In genomic region chr4:110477836-110478235, GRCh38 we compare ENCODE assay signal across 27 cellular contexts. TPM values are rescaled to one million over a fixed set of nuclear protein-coding genes. Genes with fewer than 3 reads are reported as not detected.
DNase-seq lines count a peak whose midpoint lies in the region; ATAC-seq and TF ChIP-seq lines count a peak whose summit lies in the region.
"Had no signal": no experiment of that assay in that cellular context is flagged by ENCODE, and none has a peak within 500 bp of the region (broad histone marks: within the 10 kb centered on the region; RNA-seq: fewer than 3 reads in every experiment).

No MANE protein-coding gene starts in this region.

- TF ChIP-seq CTCF in left ventricle myocardium inferior (IDR thresholded peaks at IDR 0.05; ENCODE audit: borderline replicate concordance) (no peak), nephron (IDR thresholded peaks at IDR 0.05; ENCODE audit: unreplicated experiment in 3 of 3) (no peak), upper lobe of right lung (IDR thresholded peaks at IDR 0.05) (no peak), osteocyte (IDR thresholded peaks at IDR 0.05) (no peak)

- intact Hi-C loops in left ventricle myocardium inferior (cut with micrococcal nuclease), result no loop called here
- intact Hi-C loops in cardiac septum (cut with DNase I), result no loop called here
- intact Hi-C loops in upper lobe of right lung (cut with DNase I), result no loop called here

- H3K4me3 Mint-ChIP-seq in nephron (peak overlapping the region; percentile 86 to 90 (median 90)), osteocyte (ENCODE audit: unreplicated experiment) (no peak overlapping the region)
- H3K4me3 Mint-ChIP-seq: activated naive CD8-positive, alpha-beta T cell treated with anti-CD3 and anti-CD28 coated beads, Interleukin-2, amount 10 ng/mL, durations not matched to agents 7 days and 5 days; activated T-cell treated with anti-CD3 and anti-CD28 coated beads, Interleukin-2, amount 50 U/mL, for 4 hours; effector memory CD8-positive, alpha-beta T cell; memory B cell; stimulated activated naive B cell treated with anti-CD40 and anti-IgM and Interleukin-4, amounts not matched to agents 10 μg/mL and 1 μg/mL and 100 μg/mL, for 72 hours; T-helper 1 cell treated with Interleukin-12 subunit alpha and Interleukin-12 subunit beta and Interleukin-4 antibody, amounts not matched to agents 30 μg/mL and 1 μg/mL, for 36 hours had no signal

- H3K36me3 ChIP-seq in left ventricle myocardium inferior, result no peaks in the 10 kb centered on the region
- H3K36me3 ChIP-seq in endocrine pancreas (ENCODE audit: control insufficient read depth, insufficient read depth, low read length), result no peaks in the 10 kb centered on the region
- H3K36me3 ChIP-seq in upper lobe of right lung, result no peaks in the 10 kb centered on the region
- H3K36me3 ChIP-seq: esophagus muscularis mucosa had no signal

- H3K4me1 Mint-ChIP-seq in nephron (peaks cover 51% of the 10 kb centered on the region), osteocyte (ENCODE audit: unreplicated experiment) (peaks cover 22% of the 10 kb centered on the region)
- H3K4me1 Mint-ChIP-seq: activated naive CD8-positive, alpha-beta T cell treated with anti-CD3 and anti-CD28 coated beads, Interleukin-2, amount 10 ng/mL, durations not matched to agents 7 days and 5 days; memory B cell; stimulated activated naive B cell treated with anti-CD40 and anti-IgM and Interleukin-4, amounts not matched to agents 10 μg/mL and 1 μg/mL and 100 μg/mL, for 72 hours had no signal

- H3K36me3 Mint-ChIP-seq in nephron (ENCODE audit: low read depth) (peaks cover 4% of the 10 kb centered on the region), osteocyte (ENCODE audit: unreplicated experiment) (no peaks in the 10 kb centered on the region)
- H3K36me3 Mint-ChIP-seq: activated naive CD8-positive, alpha-beta T cell treated with anti-CD3 and anti-CD28 coated beads, Interleukin-2, amount 10 ng/mL, durations not matched to agents 7 days and 5 days; memory B cell; stimulated activated naive B cell treated with anti-CD40 and anti-IgM and Interleukin-4, amounts not matched to agents 10 μg/mL and 1 μg/mL and 100 μg/mL, for 72 hours had no signal

- H3K4me3 ChIP-seq in left ventricle myocardium inferior (peak overlapping the region; percentile 66), endocrine pancreas (ENCODE audit: control insufficient read depth, insufficient read depth, low read length) (peak overlapping the region; percentile 3), upper lobe of right lung (peak overlapping the region; percentile 44)

- H3K4me1 ChIP-seq in left ventricle myocardium inferior (peaks cover 9% of the 10 kb centered on the region), endocrine pancreas (ENCODE audit: control insufficient read depth, insufficient read depth, low read length) (peaks cover 3% of the 10 kb centered on the region), upper lobe of right lung (no peaks in the 10 kb centered on the region)

- H3K9me3 ChIP-seq in left ventricle myocardium inferior (replicated peaks) (no peaks in the 10 kb centered on the region), endocrine pancreas (ENCODE audit: control insufficient read depth, low read length) (no peaks in the 10 kb centered on the region), upper lobe of right lung (no peaks in the 10 kb centered on the region)
- H3K9me3 ChIP-seq: esophagus muscularis mucosa had no signal

- peaks cover 3% of the 10 kb centered on the region for H3K27me3 Mint-ChIP-seq in nephron (ENCODE audit: low read depth)
- no peaks in the 10 kb centered on the region for H3K27me3 Mint-ChIP-seq in osteocyte (ENCODE audit: unreplicated experiment)

- H3K27me3 ChIP-seq in left ventricle myocardium inferior (ENCODE audit: low read depth) (peaks cover 7% of the 10 kb centered on the region), endocrine pancreas (ENCODE audit: control insufficient read depth, insufficient read depth, low read length) (no peaks in the 10 kb centered on the region), upper lobe of right lung (no peaks in the 10 kb centered on the region)

- DNase-seq in left ventricle myocardium inferior (no peak), cardiac septum (ENCODE audit: low spot score) (no peak), upper lobe of right lung (no peak), osteocyte (ENCODE audit: extremely low spot score, unreplicated experiment) (no peak), LoVo (ENCODE audit: low spot score) (no peak)
- DNase-seq: activated gamma-delta T cell; activated naive CD8-positive, alpha-beta T cell treated with anti-CD3 and anti-CD28 coated beads, Interleukin-2, amount 10 ng/mL, durations not matched to agents 7 days and 5 days; activated T-cell treated with anti-CD3 and anti-CD28 coated beads, Interleukin-2, amount 50 U/mL, for 4 hours; aorta; DMS79 treated with DMSO at 0.1 percent for 48 hours; effector memory CD8-positive, alpha-beta T cell; foreskin fibroblast; GF-D8; head of caudate nucleus; NCI-H1092 treated with DMSO at 0.1 percent for 48 hours; NCI-H1694 treated with DMSO at 0.1 percent for 48 hours; RPMI8226; stimulated activated naive B cell treated with anti-CD40 and anti-IgM and Interleukin-4, amounts not matched to agents 10 μg/mL and 1 μg/mL and 100 μg/mL, for 72 hours; substantia nigra had no signal

- H3K9me3 Mint-ChIP-seq in nephron (no peaks in the 10 kb centered on the region), osteocyte (ENCODE audit: unreplicated experiment) (no peaks in the 10 kb centered on the region)
- H3K9me3 Mint-ChIP-seq: activated naive CD8-positive, alpha-beta T cell treated with anti-CD3 and anti-CD28 coated beads, Interleukin-2, amount 10 ng/mL, durations not matched to agents 7 days and 5 days; activated T-cell treated with anti-CD3 and anti-CD28 coated beads, Interleukin-2, amount 50 U/mL, for 4 hours; effector memory CD8-positive, alpha-beta T cell; memory B cell; stimulated activated naive B cell treated with anti-CD40 and anti-IgM and Interleukin-4, amounts not matched to agents 10 μg/mL and 1 μg/mL and 100 μg/mL, for 72 hours; T-helper 1 cell treated with Interleukin-12 subunit alpha and Interleukin-12 subunit beta and Interleukin-4 antibody, amounts not matched to agents 30 μg/mL and 1 μg/mL, for 36 hours had no signal

- ATAC-seq in upper lobe of right lung (no peak), GM18909 (IDR thresholded peaks at IDR 0.05; ENCODE audit: poor library complexity, unreplicated experiment) (no peak)
- ATAC-seq: activated T-cell treated with anti-CD3 and anti-CD28 coated beads, Interleukin-2, amount 50 U/mL, for 4 hours; effector memory CD8-positive, alpha-beta T cell; stimulated activated naive B cell treated with anti-CD40 and anti-IgM and Interleukin-4, amounts not matched to agents 10 μg/mL and 1 μg/mL and 100 μg/mL, for 72 hours had no signal

- peak overlapping the region; percentile 82 to 94 (median 92) for H3K27ac Mint-ChIP-seq in nephron
- no peak overlapping the region for H3K27ac Mint-ChIP-seq in osteocyte (ENCODE audit: unreplicated experiment)
- H3K27ac Mint-ChIP-seq: activated naive CD8-positive, alpha-beta T cell treated with anti-CD3 and anti-CD28 coated beads, Interleukin-2, amount 10 ng/mL, durations not matched to agents 7 days and 5 days; effector memory CD8-positive, alpha-beta T cell; memory B cell; progenitor cell of endocrine pancreas; stimulated activated naive B cell treated with anti-CD40 and anti-IgM and Interleukin-4, amounts not matched to agents 10 μg/mL and 1 μg/mL and 100 μg/mL, for 72 hours; T-helper 1 cell treated with Interleukin-12 subunit alpha and Interleukin-12 subunit beta and Interleukin-4 antibody, amounts not matched to agents 30 μg/mL and 1 μg/mL, for 36 hours had no signal

- no peak overlapping the region for H3K9ac ChIP-seq in endocrine pancreas (ENCODE audit: control insufficient read depth, insufficient read depth, low read length)

- H3K27ac ChIP-seq in left ventricle myocardium inferior (replicated peaks) (peak overlapping the region; percentile 75), upper lobe of right lung (no peak overlapping the region)

RNA-seq across cellular contexts. Expression of gene ENPEP, which starts 1.9 kb away (rescaled TPM):
- total RNA-seq in left ventricle myocardium inferior, result 3.5 TPM
- 5.3 TPM for total RNA-seq in cardiac septum
- 7.5 TPM for total RNA-seq in upper lobe of right lung
- 0.47 and 0.94 TPM in 2 replicates for total RNA-seq in osteocyte
- total RNA-seq: activated T-cell treated with anti-CD3 and anti-CD28 coated beads, Interleukin-2, amount 50 U/mL, for 4 hours; HT1080 had no signal

Comparison
In these comparisons a context has a peak if more than half of its experiments do, and no peak if none do; other contexts are left out.
1. H3K4me3 ChIP-seq: peak in every context shown above with its lines; median percentile 66 in left ventricle myocardium inferior; 44 in upper lobe of right lung; 3 in endocrine pancreas.